Comparison of ENCODE assay signal across 8 cellular contexts in genomic region chr20:43095034-43095433, GRCh38.
"Had no signal": no experiment of that assay in that cellular context is flagged by ENCODE, and none has a peak within 500 bp of the region (broad histone marks: within the 10 kb centered on the region; RNA-seq: fewer than 3 reads in every experiment).

No MANE protein-coding gene starts in this region.

- H2AFZ ChIP-seq: GM23248 had no signal

- H3K4me3 ChIP-seq: GM23248, HAP-1 had no signal

- DNase-seq: GM23248, GOT3, H7, HFFc6 had no signal

- H3K9me3 ChIP-seq: HAP-1 had no signal

- H3K4me1 ChIP-seq: HAP-1 had no signal

- H3K36me3 ChIP-seq: HAP-1 had no signal

- H3K9ac ChIP-seq: GM23248 had no signal

- H3K27ac ChIP-seq: GM23248, HL-60 had no signal

- ATAC-seq: HCT116, HepG2 had no signal
